ENCODE assay signal across 8 cellular contexts in the genomic region with DNA sequence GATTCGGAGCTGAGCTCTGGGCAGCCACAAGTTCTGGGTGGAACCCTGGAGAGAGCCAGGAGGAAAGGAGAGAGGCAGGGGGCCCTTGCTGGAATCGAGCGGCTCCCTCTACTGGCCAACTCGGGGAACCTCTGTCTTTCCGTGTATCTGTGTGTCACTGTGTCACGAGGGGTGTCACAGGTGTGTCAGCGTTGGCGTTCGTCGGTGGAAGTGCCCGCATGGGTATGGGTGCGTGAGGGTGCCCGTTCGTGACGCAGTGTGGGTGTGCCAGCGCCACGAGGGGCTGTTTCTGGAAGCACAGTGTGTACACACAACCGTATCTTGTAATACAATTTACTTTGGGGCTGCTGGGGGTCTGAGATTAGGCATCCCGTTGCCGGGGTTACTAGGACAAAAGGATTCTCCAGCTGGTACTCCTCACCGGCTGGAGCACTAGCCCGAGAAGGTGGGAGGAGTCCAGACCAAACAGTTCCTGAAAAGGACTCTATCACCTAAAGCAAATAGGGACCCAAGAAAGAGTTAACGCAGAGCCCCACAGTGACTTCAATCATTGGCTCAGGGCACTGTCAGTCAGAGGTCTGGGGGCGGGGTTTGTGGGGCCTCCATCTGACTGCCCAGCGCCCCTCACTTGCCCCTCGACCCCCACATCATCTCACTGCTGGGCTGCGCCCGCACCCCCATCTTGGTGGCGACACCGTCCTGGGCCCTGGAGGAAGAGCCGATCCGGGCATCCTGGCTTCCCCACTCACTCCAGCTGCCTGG. TPM values are rescaled to one million over a fixed set of nuclear protein-coding genes. Genes with fewer than 3 reads are reported as not detected.
DNase-seq lines count a peak whose midpoint lies in the region; TF ChIP-seq lines count a peak whose summit lies in the region.

No MANE protein-coding gene starts in this region.

- peaks cover 21% of the 10 kb centered on the region for H3K79me2 ChIP-seq in MM.1S (ENCODE audit: low read length)
- H3K79me2 ChIP-seq in neural cell (replicated peaks; ENCODE audit: insufficient read depth, low read length), result peaks cover 20% of the 10 kb centered on the region

- TF ChIP-seq CTCF in MM.1S (IDR thresholded peaks at IDR 0.05; ENCODE audit: low read length) (peak; percentile 93), neural cell (IDR thresholded peaks at IDR 0.05; ENCODE audit: poor library complexity, severe bottlenecking) (peak; percentile 98)

- TF ChIP-seq RAD21 in neural cell (conservative IDR thresholded peaks at IDR 0.05), result peak; percentile 77

- H3K4me3 ChIP-seq in MM.1S (ENCODE audit: low read length) (peak overlapping the region; percentile 72), neural cell (ENCODE audit: low read length) (peak overlapping the region; percentile 99), stomach smooth muscle (ENCODE audit: low read length in 2 of 2) (peak overlapping the region; percentile 84 to 88)

- H3K9me3 ChIP-seq in MM.1S (replicated peaks; ENCODE audit: insufficient read depth, low read length) (no peaks in the 10 kb centered on the region), neural cell (ENCODE audit: low read length) (no peaks in the 10 kb centered on the region), stomach smooth muscle (ENCODE audit: control insufficient read depth in 2 of 2, low read length in 2 of 2) (no peaks in the 10 kb centered on the region)

- H4K20me1 ChIP-seq in MM.1S (ENCODE audit: insufficient read depth, low read length) (no peaks in the 10 kb centered on the region), neural cell (ENCODE audit: insufficient read depth) (peaks cover 15% of the 10 kb centered on the region)

- peak; percentile 90 for DNase-seq in Daoy (ENCODE audit: low read depth)
- peak; percentile 94 for DNase-seq in HCEC 1CT
- peak; percentile 88 for DNase-seq in MM.1S
- peak; percentile 87 for DNase-seq in activated effector memory CD4-positive, alpha-beta T cell treated with Interleukin-2 at 50 U/mL for 16 hours
- DNase-seq in fibroblast of the conjunctiva (ENCODE audit: low read depth), result peak; percentile 91

- no peaks in the 10 kb centered on the region for H3K36me3 ChIP-seq in MM.1S (replicated peaks; ENCODE audit: insufficient read depth, low read length)
- no peaks in the 10 kb centered on the region for H3K36me3 ChIP-seq in neural cell (ENCODE audit: insufficient read depth, low read length)
- no peaks in the 10 kb centered on the region for H3K36me3 ChIP-seq in stomach smooth muscle (ENCODE audit: control insufficient read depth in 2 of 2, insufficient read depth in 2 of 2, low read length in 2 of 2)

- peaks cover 33% of the 10 kb centered on the region for H3K4me1 ChIP-seq in MM.1S (ENCODE audit: low read length)
- peaks cover 52% of the 10 kb centered on the region for H3K4me1 ChIP-seq in stomach smooth muscle (ENCODE audit: control insufficient read depth, insufficient read depth, low read length)

- peak overlapping the region; percentile 89 for H3K4me2 ChIP-seq in MM.1S (ENCODE audit: low read depth, low read length)
- peak overlapping the region; percentile 99 for H3K4me2 ChIP-seq in neural cell (ENCODE audit: low read length)

- peak; percentile 60 for TF ChIP-seq POLR2A in Raji (IDR thresholded peaks at IDR 0.05; ENCODE audit: insufficient read depth, low read depth, low read length)

- H2AFZ ChIP-seq in MM.1S (ENCODE audit: low read length), result peak overlapping the region; percentile 67
- H2AFZ ChIP-seq in neural cell (ENCODE audit: low read depth, low read length), result peak overlapping the region; percentile 73

- H3K27ac ChIP-seq in MM.1S (ENCODE audit: low read length) (peak overlapping the region; percentile 90), neural cell (ENCODE audit: low read length) (peak overlapping the region; percentile 99), stomach smooth muscle (ENCODE audit: low read length) (peak overlapping the region; percentile 91)

- peak overlapping the region; percentile 76 for H3K9ac ChIP-seq in MM.1S (ENCODE audit: low read length)
- H3K9ac ChIP-seq in neural cell (ENCODE audit: low read length), result peak overlapping the region; percentile 99
- H3K9ac ChIP-seq in stomach smooth muscle (ENCODE audit: low read length in 2 of 2), result peak overlapping the region; percentile 71 to 77

- H3K27me3 ChIP-seq in MM.1S (replicated peaks; ENCODE audit: insufficient read depth, low read length) (no peaks in the 10 kb centered on the region), neural cell (ENCODE audit: insufficient read depth, low read depth, low read length) (no peaks in the 10 kb centered on the region), stomach smooth muscle (ENCODE audit: control insufficient read depth in 1 of 2, insufficient read depth in 2 of 2, low read length in 2 of 2) (no peaks in the 10 kb centered on the region)

- peaks cover 36% of the 10 kb centered on the region for H3F3A ChIP-seq in MM.1S (ENCODE audit: insufficient read depth, low read length)
- H3F3A ChIP-seq in neural cell (ENCODE audit: insufficient read depth, low read length, poor library complexity, severe bottlenecking), result no peaks in the 10 kb centered on the region

- H3K9me2 ChIP-seq in MM.1S (replicated peaks; ENCODE audit: insufficient read depth, low read length) (no peaks in the 10 kb centered on the region), neural cell (ENCODE audit: insufficient read depth, low read length) (no peaks in the 10 kb centered on the region)

- TF ChIP-seq EP300 in neural cell (conservative IDR thresholded peaks at IDR 0.05; ENCODE audit: poor library complexity, severe bottlenecking), result peak; percentile 76

TF ChIP-seq in neural cell, 6 proteins besides CTCF, POLR2A, EP300 and RAD21:
- TF ChIP-seq EZH2 (IDR thresholded peaks at IDR 0.05; ENCODE audit: borderline replicate concordance, insufficient read depth, low read length, poor library complexity, severe bottlenecking) (no peak), POLR2AphosphoS5 (IDR thresholded peaks at IDR 0.05) (peak; percentile 93), TAF1 (IDR thresholded peaks at IDR 0.05; ENCODE audit: low read depth) (peak; percentile 59), SMC3 (conservative IDR thresholded peaks at IDR 0.05; ENCODE audit: poor library complexity) (peak; percentile 85), MXI1 (conservative IDR thresholded peaks at IDR 0.05; ENCODE audit: poor library complexity, severe bottlenecking) (peak; percentile 87)
- TF ChIP-seq, protein P1, sequence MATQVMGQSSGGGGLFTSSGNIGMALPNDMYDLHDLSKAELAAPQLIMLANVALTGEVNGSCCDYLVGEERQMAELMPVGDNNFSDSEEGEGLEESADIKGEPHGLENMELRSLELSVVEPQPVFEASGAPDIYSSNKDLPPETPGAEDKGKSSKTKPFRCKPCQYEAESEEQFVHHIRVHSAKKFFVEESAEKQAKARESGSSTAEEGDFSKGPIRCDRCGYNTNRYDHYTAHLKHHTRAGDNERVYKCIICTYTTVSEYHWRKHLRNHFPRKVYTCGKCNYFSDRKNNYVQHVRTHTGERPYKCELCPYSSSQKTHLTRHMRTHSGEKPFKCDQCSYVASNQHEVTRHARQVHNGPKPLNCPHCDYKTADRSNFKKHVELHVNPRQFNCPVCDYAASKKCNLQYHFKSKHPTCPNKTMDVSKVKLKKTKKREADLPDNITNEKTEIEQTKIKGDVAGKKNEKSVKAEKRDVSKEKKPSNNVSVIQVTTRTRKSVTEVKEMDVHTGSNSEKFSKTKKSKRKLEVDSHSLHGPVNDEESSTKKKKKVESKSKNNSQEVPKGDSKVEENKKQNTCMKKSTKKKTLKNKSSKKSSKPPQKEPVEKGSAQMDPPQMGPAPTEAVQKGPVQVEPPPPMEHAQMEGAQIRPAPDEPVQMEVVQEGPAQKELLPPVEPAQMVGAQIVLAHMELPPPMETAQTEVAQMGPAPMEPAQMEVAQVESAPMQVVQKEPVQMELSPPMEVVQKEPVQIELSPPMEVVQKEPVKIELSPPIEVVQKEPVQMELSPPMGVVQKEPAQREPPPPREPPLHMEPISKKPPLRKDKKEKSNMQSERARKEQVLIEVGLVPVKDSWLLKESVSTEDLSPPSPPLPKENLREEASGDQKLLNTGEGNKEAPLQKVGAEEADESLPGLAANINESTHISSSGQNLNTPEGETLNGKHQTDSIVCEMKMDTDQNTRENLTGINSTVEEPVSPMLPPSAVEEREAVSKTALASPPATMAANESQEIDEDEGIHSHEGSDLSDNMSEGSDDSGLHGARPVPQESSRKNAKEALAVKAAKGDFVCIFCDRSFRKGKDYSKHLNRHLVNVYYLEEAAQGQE (IDR thresholded peaks at IDR 0.05; ENCODE audit: borderline replicate concordance), result peak; percentile 42

RNA-seq across cellular contexts. Expression of a gene that starts 2.6 kb away (rescaled TPM):
- 3.9 and 5.4 TPM in 2 replicates for total RNA-seq in Daoy (2014; rRNA removed; shearing (Covaris generic))
- 1.1 and 1.5 TPM in 2 replicates for polyA plus RNA-seq in neural cell
- polyA minus RNA-seq in neural cell, result 10.5 and 16.6 TPM in 2 replicates

RNA-seq across cellular contexts. Expression of a gene that starts 27.8 kb away (rescaled TPM):
- total RNA-seq in Daoy (2014; rRNA removed; shearing (Covaris generic)), result not detected in 2 replicates
- polyA plus RNA-seq in neural cell, result 0.38 TPM in 1 of 2 replicates, not detected in the other
- polyA minus RNA-seq in neural cell, result not detected in 2 replicates

RNA-seq across cellular contexts. Expression of a gene that starts 43.3 kb away (rescaled TPM):
- not detected in 2 replicates for total RNA-seq in Daoy (2014; rRNA removed; shearing (Covaris generic))
- polyA plus RNA-seq in neural cell, result not detected in 2 replicates
- not detected in 2 replicates for polyA minus RNA-seq in neural cell

RNA-seq across cellular contexts. Expression of a gene that starts 44.6 kb away (rescaled TPM):
- total RNA-seq in Daoy (2014; rRNA removed; shearing (Covaris generic)), result not detected in 2 replicates
- polyA plus RNA-seq in neural cell, result not detected in 2 replicates
- not detected in 2 replicates for polyA minus RNA-seq in neural cell

Comparison
In these comparisons a context has a peak if more than half of its experiments do, and no peak if none do; other contexts are left out.
1. Peak in every context shown above with its lines: DNase-seq, H3K4me3 ChIP-seq and H3K27ac ChIP-seq.